18 cellular contexts compared by ENCODE assay signal in genomic region chr2:70921031-70921430, GRCh38. TPM values are rescaled to one million over a fixed set of nuclear protein-coding genes. Genes with fewer than 3 reads are reported as not detected.
DNase-seq lines count a peak whose midpoint lies in the region; ATAC-seq and TF ChIP-seq lines count a peak whose summit lies in the region.
"Had no signal": no experiment of that assay in that cellular context is flagged by ENCODE, and none has a peak within 500 bp of the region (broad histone marks: within the 10 kb centered on the region; RNA-seq: fewer than 3 reads in every experiment).

No MANE protein-coding gene starts in this region.

- peak; percentile 1 for DNase-seq in activated naive CD4-positive, alpha-beta T cell treated with anti-CD3 and anti-CD28 coated beads for 36 hours
- DNase-seq in activated naive CD4-positive, alpha-beta T cell treated with Interleukin-2 at 50 U/mL for 16 hours, result no peak
- DNase-seq in coronary artery (ENCODE audit: low spot score), result peak; percentile 52
- DNase-seq in osteocyte (ENCODE audit: extremely low spot score, unreplicated experiment), result peak; percentile 66
- DNase-seq in MG63, result no peak
- DNase-seq: C1 segment of cervical spinal cord; DMS 273 treated with DMSO at 0.1 percent for 48 hours; EL; Kasumi-1; NCI-H1105 treated with DMSO at 0.1 percent for 48 hours; NCI-H187 treated with DMSO at 0.1 percent for 48 hours; NCI-H69; NK-92 treated with Interleukin-12 subunit alpha and Interleukin-12 subunit beta, amount 100 ng/mL, for 24 hours; SHP77 had no signal

- CTCF ChIA-PET in activated naive CD4-positive, alpha-beta T cell treated with anti-CD3 and anti-CD28 coated beads for 36 hours (lab: Charles Lee), result interaction anchor here (1.2 to 8.6 kb wide), 14 partner anchors 10 to 132 kb away, joined by 3 to 143 read pairs (median 6); partner anchors contain the start of gene FIGLA

- H3K9me3 ChIP-seq in MG63, result no peaks in the 10 kb centered on the region

- H3K4me3 ChIP-seq in coronary artery (no peak overlapping the region), MG63 (no peak overlapping the region)

- intact Hi-C loops in activated naive CD4-positive, alpha-beta T cell treated with anti-CD3 and anti-CD28 coated beads for 36 hours (cut with micrococcal nuclease), result loop anchor here (2.0 kb wide), 2 partner anchors 58 to 266 kb away; no protein-coding TSS in a partner anchor

- H3K4me1 Mint-ChIP-seq in activated naive CD4-positive, alpha-beta T cell treated with anti-CD3 and anti-CD28 coated beads for 36 hours (ENCODE audit: low read depth), result no peaks in the 10 kb centered on the region
- H3K4me1 Mint-ChIP-seq in osteocyte (ENCODE audit: unreplicated experiment), result no peaks in the 10 kb centered on the region
- H3K4me1 Mint-ChIP-seq: IgD-negative memory B cell had no signal

- no peaks in the 10 kb centered on the region for H3K9me3 Mint-ChIP-seq in activated naive CD4-positive, alpha-beta T cell treated with anti-CD3 and anti-CD28 coated beads for 36 hours
- H3K9me3 Mint-ChIP-seq in osteocyte (ENCODE audit: unreplicated experiment), result peaks cover 4% of the 10 kb centered on the region

- no peak overlapping the region for H3K4me3 Mint-ChIP-seq in activated naive CD4-positive, alpha-beta T cell treated with anti-CD3 and anti-CD28 coated beads for 36 hours
- H3K4me3 Mint-ChIP-seq in osteocyte (ENCODE audit: unreplicated experiment), result no peak overlapping the region

- H3K27ac Mint-ChIP-seq in activated naive CD4-positive, alpha-beta T cell treated with anti-CD3 and anti-CD28 coated beads for 36 hours, result no peak overlapping the region
- H3K27ac Mint-ChIP-seq in osteocyte (ENCODE audit: unreplicated experiment), result no peak overlapping the region
- H3K27ac Mint-ChIP-seq: IgD-negative memory B cell had no signal

- H3K27me3 Mint-ChIP-seq in activated naive CD4-positive, alpha-beta T cell treated with anti-CD3 and anti-CD28 coated beads for 36 hours (ENCODE audit: low read depth), result peaks cover 19% of the 10 kb centered on the region
- H3K27me3 Mint-ChIP-seq in osteocyte (ENCODE audit: unreplicated experiment), result no peaks in the 10 kb centered on the region

- H3K36me3 ChIP-seq in MG63, result no peaks in the 10 kb centered on the region

- TF ChIP-seq CTCF in coronary artery (IDR thresholded peaks at IDR 0.05), result no peak
- no peak for TF ChIP-seq CTCF in osteocyte (IDR thresholded peaks at IDR 0.05)

- no peaks in the 10 kb centered on the region for H3K36me3 Mint-ChIP-seq in activated naive CD4-positive, alpha-beta T cell treated with anti-CD3 and anti-CD28 coated beads for 36 hours (ENCODE audit: low read depth)
- H3K36me3 Mint-ChIP-seq in osteocyte (ENCODE audit: unreplicated experiment), result peaks cover 9% of the 10 kb centered on the region
- H3K36me3 Mint-ChIP-seq: IgD-negative memory B cell had no signal

- no peak overlapping the region for H3K27ac ChIP-seq in coronary artery

- no peaks in the 10 kb centered on the region for H3K27me3 ChIP-seq in MG63

- ATAC-seq in HG02610 (IDR thresholded peaks at IDR 0.05; ENCODE audit: unreplicated experiment) (no peak), GM19351 (IDR thresholded peaks at IDR 0.05; ENCODE audit: unreplicated experiment) (no peak)

RNA-seq across cellular contexts. Expression of gene ATP6V1B1, which starts 14.7 kb away (rescaled TPM):
- not detected for total RNA-seq in activated naive CD4-positive, alpha-beta T cell treated with anti-CD3 and anti-CD28 coated beads for 36 hours
- total RNA-seq in osteocyte, result 6.3 and 6.5 TPM in 2 replicates
- not detected in 2 replicates for total RNA-seq in MG63 (2014; rRNA removed; shearing (Covaris generic); ENCODE audit: low replicate concordance)
- total RNA-seq: OCI-LY7 had no signal

RNA-seq across cellular contexts. Expression of gene VAX2, which starts 20.7 kb away (rescaled TPM):
- not detected for total RNA-seq in activated naive CD4-positive, alpha-beta T cell treated with anti-CD3 and anti-CD28 coated beads for 36 hours
- total RNA-seq in osteocyte, result 5.9 and 8.3 TPM in 2 replicates
- total RNA-seq in MG63 (2014; rRNA removed; shearing (Covaris generic); ENCODE audit: low replicate concordance), result 1.9 TPM in 1 of 2 replicates, not detected in the other
- total RNA-seq: OCI-LY7 had no signal

RNA-seq across cellular contexts. Expression of gene ANKRD53, which starts 57.4 kb away (rescaled TPM):
- total RNA-seq in activated naive CD4-positive, alpha-beta T cell treated with anti-CD3 and anti-CD28 coated beads for 36 hours, result under 1 TPM in 1 of 2 experiments, not detected in 1; 0.24 TPM
- 1.9 and 2.7 TPM in 2 replicates for total RNA-seq in osteocyte
- not detected in 2 replicates for total RNA-seq in MG63 (2014; rRNA removed; shearing (Covaris generic); ENCODE audit: low replicate concordance)
- total RNA-seq: OCI-LY7 had no signal

Comparison
In these comparisons a context has a peak if more than half of its experiments do, and no peak if none do; other contexts are left out.
1. DNase-seq: peak in activated naive CD4-positive, alpha-beta T cell treated with anti-CD3 and anti-CD28 coated beads for 36 hours (single experiment), coronary artery (single experiment) and osteocyte (single experiment); none in activated naive CD4-positive, alpha-beta T cell treated with Interleukin-2 at 50 U/mL for 16 hours (single experiment) and MG63 (single experiment).